ENCODE assay signal across 15 cellular contexts in the genomic region with DNA sequence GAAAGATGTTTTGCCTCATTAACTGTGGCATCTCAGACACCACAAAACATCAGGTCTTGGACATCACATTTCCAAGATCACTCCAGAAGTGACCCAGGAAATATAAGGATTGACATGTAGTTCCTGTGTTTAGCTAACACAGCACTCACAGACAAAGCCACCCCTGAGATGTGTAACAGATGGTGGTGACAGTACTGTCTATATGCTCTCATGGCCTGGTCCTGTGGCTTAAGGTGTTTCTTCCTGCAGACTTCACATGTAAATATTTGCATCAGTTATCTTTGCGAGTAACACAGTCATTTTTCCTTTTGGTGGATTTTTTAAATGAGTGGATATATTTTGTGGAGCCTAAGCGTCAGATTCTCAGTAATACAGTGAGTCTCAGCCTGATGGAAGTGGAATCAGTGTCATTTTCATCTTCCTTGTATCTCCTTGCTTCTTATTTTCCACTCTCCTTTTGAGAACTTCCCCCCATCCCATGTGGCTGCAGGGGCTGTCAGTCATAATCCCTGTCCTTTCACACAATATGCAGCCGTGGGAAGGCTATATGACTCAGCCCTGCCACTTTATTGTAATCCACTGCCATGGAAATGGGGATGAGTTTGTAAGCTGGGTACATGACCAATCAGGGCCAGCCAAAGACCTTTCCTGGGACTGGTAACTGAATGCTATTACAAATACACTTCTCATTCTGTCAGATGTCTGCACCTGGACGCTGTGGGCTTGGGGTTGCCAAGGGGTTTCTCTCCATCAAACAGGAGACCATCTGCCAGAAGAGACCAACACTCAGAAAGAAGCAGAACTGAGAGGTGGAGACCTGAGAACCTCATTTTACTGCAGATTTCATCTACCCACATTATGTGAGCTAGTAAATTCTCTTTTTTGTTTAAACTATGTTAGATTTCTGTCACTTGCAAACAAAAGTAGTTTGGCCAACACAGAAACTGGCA.
DNase-seq lines count a peak whose midpoint lies in the region; ATAC-seq and TF ChIP-seq lines count a peak whose summit lies in the region.
"Had no signal": no experiment of that assay in that cellular context is flagged by ENCODE, and none has a peak within 500 bp of the region (broad histone marks: within the 10 kb centered on the region; RNA-seq: fewer than 3 reads in every experiment).

No MANE protein-coding gene starts in this region.

- in situ Hi-C loops in mammary epithelial cell (cut with MboI; ENCODE audit: low sequenced_read_pairs in 2 of 2) (no loop called here), transverse colon (cut with MboI; ENCODE audit: low pct_ligation_motif_present in 1 of 4, low pct_unique_long_range_greater_than_20kb in 1 of 4, low sequenced_read_pairs in 3 of 4) (no loop called here)

- H3K4me3 ChIP-seq in mammary epithelial cell (replicated peaks in 1 of 3; ENCODE audit: insufficient read depth in 1 of 3, low read depth in 2 of 3, low read length in 3 of 3) (no peak overlapping the region), transverse colon (no peak overlapping the region)
- H3K4me3 ChIP-seq: thoracic aorta had no signal

- no peaks in the 10 kb centered on the region for H3K9me3 ChIP-seq in mammary epithelial cell (replicated peaks; ENCODE audit: insufficient read depth, low read length)
- H3K9me3 ChIP-seq in transverse colon = no peaks in the 10 kb centered on the region
- H3K9me3 ChIP-seq: thoracic aorta had no signal

- H3K36me3 ChIP-seq in mammary epithelial cell (ENCODE audit: insufficient read depth, low read length) (no peaks in the 10 kb centered on the region), transverse colon (no peaks in the 10 kb centered on the region)
- H3K36me3 ChIP-seq: thoracic aorta had no signal

- no peak for TF ChIP-seq EP300 in transverse colon (IDR thresholded peaks at IDR 0.05; ENCODE audit: low read depth)

- H3K27ac ChIP-seq in mammary epithelial cell (ENCODE audit: insufficient read depth, low read depth, low read length) (no peak overlapping the region), transverse colon (no peak overlapping the region)

- no peaks in the 10 kb centered on the region for H3K27me3 Mint-ChIP-seq in activated T-cell treated with anti-CD3 and anti-CD28 coated beads, Interleukin-2, amount 50 U/mL, for 72 hours (ENCODE audit: low read depth)
- no peaks in the 10 kb centered on the region for H3K27me3 Mint-ChIP-seq in stimulated activated naive CD8-positive, alpha-beta T cell treated with anti-CD3 and anti-CD28 coated beads, Interleukin-15, amount 100 ng/mL, for 72 hours

- H3K27me3 ChIP-seq in mammary epithelial cell (ENCODE audit: insufficient read depth, low read length) (no peaks in the 10 kb centered on the region), transverse colon (no peaks in the 10 kb centered on the region)

- no peak for DNase-seq in activated T-cell treated with anti-CD3 and anti-CD28 coated beads, Interleukin-2, amount 50 U/mL, for 72 hours
- no peak for DNase-seq in activated T-cell treated with anti-CD3 and anti-CD28 coated beads for 4 hours
- peak; percentile 23 for DNase-seq in mammary epithelial cell
- no peak for DNase-seq in stimulated activated naive CD8-positive, alpha-beta T cell treated with anti-CD3 and anti-CD28 coated beads, Interleukin-15, amount 100 ng/mL, for 72 hours
- no peak for DNase-seq in NCI-H187 (lab: John Stamatoyannopoulos, UW)
- DNase-seq in transverse colon = no peak
- no peak for DNase-seq in NCI-H446 treated with DMSO at 0.1 percent for 48 hours (lab: John Stamatoyannopoulos, UW)
- DNase-seq: activated CD8-positive, alpha-beta memory T cell treated with anti-CD3 and anti-CD28 coated beads for 24 hours; activated naive CD4-positive, alpha-beta T cell treated with Interleukin-2 at 50 U/mL for 16 hours; DMS 273 treated with DMSO at 0.1 percent for 48 hours; KG1; NCI-H1694; T1000 had no signal

- peaks cover 95% of the 10 kb centered on the region for H3K4me1 Mint-ChIP-seq in activated T-cell treated with anti-CD3 and anti-CD28 coated beads, Interleukin-2, amount 50 U/mL, for 72 hours (ENCODE audit: low read depth)
- H3K4me1 Mint-ChIP-seq in stimulated activated naive CD8-positive, alpha-beta T cell treated with anti-CD3 and anti-CD28 coated beads, Interleukin-15, amount 100 ng/mL, for 72 hours = peaks cover 74% of the 10 kb centered on the region

- dilution Hi-C loops in mammary epithelial cell (cut with HindIII; ENCODE audit: low sequenced_read_pairs) = no loop called here

- no peak overlapping the region for H3K4me2 ChIP-seq in mammary epithelial cell (ENCODE audit: insufficient read depth, low read depth, low read length)

- peak overlapping the region in 1 of 2 donors; percentile 55 for H3K4me3 Mint-ChIP-seq in activated T-cell treated with anti-CD3 and anti-CD28 coated beads, Interleukin-2, amount 50 U/mL, for 72 hours
- no peak overlapping the region for H3K4me3 Mint-ChIP-seq in stimulated activated naive CD8-positive, alpha-beta T cell treated with anti-CD3 and anti-CD28 coated beads, Interleukin-15, amount 100 ng/mL, for 72 hours

- H3K9ac ChIP-seq in mammary epithelial cell (ENCODE audit: insufficient read depth, low read length) = no peak overlapping the region

- peaks cover 18% of the 10 kb centered on the region in 2 donors for H3K9me3 Mint-ChIP-seq in activated T-cell treated with anti-CD3 and anti-CD28 coated beads, Interleukin-2, amount 50 U/mL, for 72 hours
- H3K9me3 Mint-ChIP-seq in stimulated activated naive CD8-positive, alpha-beta T cell treated with anti-CD3 and anti-CD28 coated beads, Interleukin-15, amount 100 ng/mL, for 72 hours = peaks cover 28 to 40% of the 10 kb centered on the region in 2 donors

- no peaks in the 10 kb centered on the region for H3K79me2 ChIP-seq in mammary epithelial cell (ENCODE audit: insufficient read depth, low read length)

- peaks cover 18 to 23% of the 10 kb centered on the region in 2 donors for H3K36me3 Mint-ChIP-seq in activated T-cell treated with anti-CD3 and anti-CD28 coated beads, Interleukin-2, amount 50 U/mL, for 72 hours (ENCODE audit: insufficient read depth in 2 of 2)

- intact Hi-C loops in mammary epithelial cell (cut with micrococcal nuclease) (loop anchor here (5.0 kb wide), 1 partner anchor 84 kb away; no protein-coding TSS in a partner anchor), transverse colon (cut with DNase I; ENCODE audit: low total_unique reads) (loop anchor here (5.0 kb wide), 1 partner anchor 399 kb away; no protein-coding TSS in a partner anchor)

- no peak for TF ChIP-seq POLR2A in transverse colon (IDR thresholded peaks at IDR 0.05)

- CTCF ChIA-PET in mammary epithelial cell (lab: Charles Lee; ENCODE audit: low non-redundant PET) = no interaction called here

- TF ChIP-seq CTCF in mammary epithelial cell (conservative IDR thresholded peaks at IDR 0.05 in 1 of 2, IDR thresholded peaks at IDR 0.05 in 1 of 2; ENCODE audit: extremely low read depth in 1 of 2, insufficient read depth in 1 of 2, low read depth in 1 of 2, low read length in 2 of 2) (no peak), transverse colon (IDR thresholded peaks at IDR 0.05) (no peak)

- no peak overlapping the region for H2AFZ ChIP-seq in mammary epithelial cell (ENCODE audit: low read depth, low read length)

- peaks cover 22% of the 10 kb centered on the region for H3K4me1 ChIP-seq in mammary epithelial cell (ENCODE audit: insufficient read depth, low read length)
- peaks cover 0 to 13% (median 10%) of the 10 kb centered on the region in 4 donors for H3K4me1 ChIP-seq in transverse colon

- H3K27ac Mint-ChIP-seq in activated T-cell treated with anti-CD3 and anti-CD28 coated beads, Interleukin-2, amount 50 U/mL, for 72 hours = peak overlapping the region; percentile 87
- H3K27ac Mint-ChIP-seq in stimulated activated naive CD8-positive, alpha-beta T cell treated with anti-CD3 and anti-CD28 coated beads, Interleukin-15, amount 100 ng/mL, for 72 hours = peak overlapping the region in 1 of 2 donors; percentile 90

- peak; percentile 29 to 44 for ATAC-seq in activated T-cell treated with anti-CD3 and anti-CD28 coated beads, Interleukin-2, amount 50 U/mL, for 72 hours (replicated peaks in 1 of 2)
- peak; percentile 55 for ATAC-seq in HG03175 (IDR thresholded peaks at IDR 0.05; ENCODE audit: unreplicated experiment)
- ATAC-seq in stimulated activated naive CD8-positive, alpha-beta T cell treated with anti-CD3 and anti-CD28 coated beads, Interleukin-15, amount 100 ng/mL, for 72 hours = peak; percentile 36

- BruUV-seq in mammary epithelial cell (replicated peaks; lab: Mats Ljungman, UMichigan) = no TSS peak

- 81% methylated on average over 4 of the region's 4 CpGs for WGBS in mammary epithelial cell (ENCODE audit: low coverage, missing lambda C conversion rate)
- 71 to 100% methylated on average over 1 to 4 of the region's 4 CpGs for WGBS in transverse colon (ENCODE audit: low coverage in 1 of 2), 2 donors

- H4K20me1 ChIP-seq in mammary epithelial cell (ENCODE audit: insufficient read depth, low read length) = no peaks in the 10 kb centered on the region
